8 cellular contexts compared by ENCODE assay signal in the genomic region with DNA sequence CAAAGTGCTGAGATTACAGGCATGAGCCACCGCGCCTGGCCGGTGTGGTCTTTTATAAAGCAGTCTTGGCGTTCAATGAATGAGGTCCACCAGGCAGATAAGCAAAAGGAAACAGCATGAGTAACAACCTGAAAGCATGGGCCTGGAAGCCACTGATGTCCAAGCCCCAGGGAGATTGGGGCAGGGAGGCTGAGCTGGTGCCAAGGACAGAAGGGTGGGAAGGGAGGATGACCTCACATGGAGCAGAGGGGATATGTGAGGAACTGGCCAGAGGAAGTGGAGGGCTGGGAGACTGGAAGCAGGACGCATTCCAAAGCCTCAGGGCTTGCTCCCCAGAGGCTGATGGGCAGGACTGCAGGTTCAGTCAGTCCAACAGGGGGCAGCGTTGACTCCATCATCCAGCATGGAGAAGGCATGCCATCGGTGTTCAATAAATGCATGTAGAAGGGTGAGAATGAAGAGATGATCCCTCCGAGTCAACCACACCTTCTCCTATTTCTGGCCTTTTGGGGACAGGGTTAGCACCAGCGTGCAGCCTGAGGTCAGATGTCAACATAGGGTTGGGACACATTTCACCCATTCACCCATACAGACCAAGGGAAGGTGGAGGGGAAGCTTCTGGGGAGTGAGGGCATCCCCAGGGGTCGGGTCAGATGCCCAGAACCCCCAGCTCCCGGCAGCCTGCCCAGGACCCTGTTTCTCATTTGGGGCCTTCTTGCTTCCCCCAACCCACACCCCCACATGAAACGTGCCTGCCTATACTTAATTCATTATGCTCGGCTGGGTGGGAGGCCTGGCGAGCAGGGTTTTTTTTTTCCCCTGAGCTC. TPM values are rescaled to one million over a fixed set of nuclear protein-coding genes. Genes with fewer than 3 reads are reported as not detected.
A peak's percentile ranks its signal among the peaks of the same experiment; 100 is the strongest.
DNase-seq lines count a peak whose midpoint lies in the region; ATAC-seq and TF ChIP-seq lines count a peak whose summit lies in the region.

No MANE protein-coding gene starts in this region.

- H3K4me3 Mint-ChIP-seq in WTC11: no peak overlapping the region

- peak; percentile 71 for ATAC-seq in WTC11
- peak; percentile 9 for ATAC-seq in Right ventricle myocardium inferior
- ATAC-seq in GM18858 (IDR thresholded peaks at IDR 0.05; ENCODE audit: unreplicated experiment): no peak
- no peak for ATAC-seq in GM18498 (IDR thresholded peaks at IDR 0.05; ENCODE audit: unreplicated experiment)

- POLR2A ChIA-PET in WTC11 (lab: Charles Lee): interaction anchor here (0.9 to 1.0 kb wide), 2 partner anchors 50 to 264 kb away, joined by 3 to 5 read pairs; no protein-coding TSS in a partner anchor

- CTCF ChIA-PET in WTC11 (lab: Charles Lee): interaction anchor here (0.7 to 6.2 kb wide), 13 partner anchors 25 to 522 kb away, joined by 3 to 50 read pairs (median 4); partner anchors contain the start of gene PRSS50

- no peaks in the 10 kb centered on the region for H3K36me3 Mint-ChIP-seq in WTC11

- no peaks in the 10 kb centered on the region for H3K9me3 Mint-ChIP-seq in WTC11

- TF ChIP-seq CTCF in WTC11 (IDR thresholded peaks at IDR 0.05): 0 out of 2 replicates have a peak, but pooled peaks have one; percentile 24

- peaks cover 13% of the 10 kb centered on the region for H3K4me1 Mint-ChIP-seq in WTC11

- H3K27me3 Mint-ChIP-seq in WTC11 (ENCODE audit: low read depth): peaks cover 6% of the 10 kb centered on the region; the same call in 1 of the 2 replicates

- DNase-seq in activated T-cell treated with anti-CD3 and anti-CD28 coated beads for 48 hours (ENCODE audit: low read depth) (peak; percentile 32), activated T-cell treated with anti-CD3 and anti-CD28 coated beads for 4 hours (no peak), WTC11 (ENCODE audit: low spot score) (peak; percentile 83), Right ventricle myocardium inferior (ENCODE audit: missing footprints) (peak; percentile 52), nucleus accumbens (lab: John Stamatoyannopoulos, UW) (no peak)
- peak; percentile 40 for DNase-seq in stimulated activated CD4-positive, alpha-beta T cell treated with anti-CD3 and anti-CD28 coated beads, Interleukin-4, amount 100 ng/mL, for 1 hour

- no peak overlapping the region for H3K27ac Mint-ChIP-seq in WTC11

- intact Hi-C loops in Right ventricle myocardium inferior (cut with DNase I): loop anchor here (5.0 kb wide), 1 partner anchor 141 kb away; no protein-coding TSS in a partner anchor

TF ChIP-seq in WTC11, 78 proteins besides CTCF, POLR2A, EP300 and RAD21:
- TF ChIP-seq JAZF1 (CRISPR knock-in tag; IDR thresholded peaks at IDR 0.05): no peak

RNA-seq across cellular contexts. Expression of gene MYL3, which starts 14.8 kb away (rescaled TPM):
- total RNA-seq in WTC11 (2021) (0.31 TPM in 1 of 3 replicates, not detected in the others), Right ventricle myocardium inferior (11,437 TPM)

RNA-seq across cellular contexts. Expression of gene PTH1R, which starts 29.0 kb away (rescaled TPM):
- total RNA-seq in WTC11 (2021): 4.0 to 12.0 TPM (median 5.6 TPM) in 3 replicates
- 12.7 TPM for total RNA-seq in Right ventricle myocardium inferior

Comparison
In these comparisons a context has a peak if more than half of its experiments do, and no peak if none do; other contexts are left out.
1. DNase-seq: peak in activated T-cell treated with anti-CD3 and anti-CD28 coated beads for 48 hours (single experiment), WTC11 (single experiment), Right ventricle myocardium inferior (single experiment) and stimulated activated CD4-positive, alpha-beta T cell treated with anti-CD3 and anti-CD28 coated beads, Interleukin-4, amount 100 ng/mL, for 1 hour (single experiment); none in activated T-cell treated with anti-CD3 and anti-CD28 coated beads for 4 hours (single experiment) and nucleus accumbens (0 of 56).
2. ATAC-seq: peak in WTC11 (single experiment) and Right ventricle myocardium inferior (single experiment); none in GM18858 (single experiment) and GM18498 (single experiment).
3. RNA of gene MYL3, which starts 14.8 kb away (total RNA-seq): 11,437 TPM in Right ventricle myocardium inferior (single experiment); 0.31 TPM in WTC11; every median in the first group is over 1,000 times any median in the second.